Comparison of ENCODE assay signal across 10 cellular contexts in genomic region chr22:24433001-24433867, GRCh38. TPM values are rescaled to one million over a fixed set of nuclear protein-coding genes. Genes with fewer than 3 reads are reported as not detected.
DNase-seq lines count a peak whose midpoint lies in the region; ATAC-seq and TF ChIP-seq lines count a peak whose summit lies in the region.
"Had no signal": no experiment of that assay in that cellular context is flagged by ENCODE, and none has a peak within 500 bp of the region (broad histone marks: within the 10 kb centered on the region; RNA-seq: fewer than 3 reads in every experiment).

No MANE protein-coding gene starts in this region.

- H3K27me3 ChIP-seq in heart left ventricle (no peaks in the 10 kb centered on the region), lower lobe of right lung (ENCODE audit: low read depth) (no peaks in the 10 kb centered on the region), transverse colon (no peaks in the 10 kb centered on the region)
- H3K27me3 ChIP-seq: BE2C had no signal

- DNase-seq in heart left ventricle (peak in 3 of 5 donors; percentile 25 to 62 (median 29)), cardiac septum (ENCODE audit: low spot score) (no peak), lower lobe of right lung (no peak), transverse colon (no peak), GF-D8 (lab: John Stamatoyannopoulos, UW) (no peak), NCI-H748 (lab: John Stamatoyannopoulos, UW; ENCODE audit: unreplicated experiment) (no peak)
- DNase-seq in stimulated activated CD4-positive, alpha-beta T cell treated with anti-CD3 and anti-CD28 coated beads, Interleukin-1b, Interleukin-23, amount 100 ng/mL, for 48 hours: no peak
- DNase-seq: NCI-H2029 had no signal

- H3K4me1 ChIP-seq in heart left ventricle (peaks cover 6 to 92% (median 67%) of the 10 kb centered on the region in 12 donors), lower lobe of right lung (peaks cover 84% of the 10 kb centered on the region), transverse colon (peaks cover 24 to 59% (median 31%) of the 10 kb centered on the region in 4 donors)

- peak overlapping the region; percentile 100 for H3K27ac Mint-ChIP-seq in activated T-helper 17 cell treated with anti-CD3 and anti-CD28 coated beads, Interleukin-2, amount 50 U/mL, for 72 hours

- ATAC-seq in heart left ventricle (no peak), lower lobe of right lung (no peak)
- no peak for ATAC-seq in activated T-helper 17 cell treated with anti-CD3 and anti-CD28 coated beads, Interleukin-2, amount 50 U/mL, for 72 hours (replicated peaks)

- in situ Hi-C loops in transverse colon (cut with MboI; ENCODE audit: low pct_ligation_motif_present in 1 of 4, low pct_unique_long_range_greater_than_20kb in 1 of 4, low sequenced_read_pairs in 3 of 4): no loop called here

- H3K36me3 Mint-ChIP-seq in activated T-helper 17 cell treated with anti-CD3 and anti-CD28 coated beads, Interleukin-2, amount 50 U/mL, for 72 hours (ENCODE audit: low read depth): peaks cover 74% of the 10 kb centered on the region

- H3K9me3 ChIP-seq in heart left ventricle (no peaks in the 10 kb centered on the region), lower lobe of right lung (no peaks in the 10 kb centered on the region), transverse colon (no peaks in the 10 kb centered on the region)
- H3K9me3 ChIP-seq: BE2C had no signal

- no peak for TF ChIP-seq EP300 in transverse colon (IDR thresholded peaks at IDR 0.05; ENCODE audit: low read depth)

- TF ChIP-seq CTCF in heart left ventricle (IDR thresholded peaks at IDR 0.05) (no peak), lower lobe of right lung (IDR thresholded peaks at IDR 0.05) (no peak), transverse colon (IDR thresholded peaks at IDR 0.05) (no peak)

- H3K4me1 Mint-ChIP-seq in activated T-helper 17 cell treated with anti-CD3 and anti-CD28 coated beads, Interleukin-2, amount 50 U/mL, for 72 hours: peaks cover 30% of the 10 kb centered on the region

- 91 to 95% (median 94%) methylated on average over 26 to 36 of the region's 36 CpGs for WGBS in heart left ventricle, 4 donors
- 89 to 90% methylated on average over 2 to 36 of the region's 36 CpGs for WGBS in transverse colon (ENCODE audit: low coverage in 1 of 2), 2 donors

- H3K9me3 Mint-ChIP-seq in activated T-helper 17 cell treated with anti-CD3 and anti-CD28 coated beads, Interleukin-2, amount 50 U/mL, for 72 hours: no peaks in the 10 kb centered on the region

- peaks cover 0 to 10% (median 0%) of the 10 kb centered on the region in 9 donors for H3K36me3 ChIP-seq in heart left ventricle
- no peaks in the 10 kb centered on the region for H3K36me3 ChIP-seq in lower lobe of right lung
- no peaks in the 10 kb centered on the region for H3K36me3 ChIP-seq in transverse colon
- H3K36me3 ChIP-seq: BE2C had no signal

- no peak for TF ChIP-seq POLR2A in heart left ventricle (IDR thresholded peaks at IDR 0.05)
- TF ChIP-seq POLR2A in transverse colon (IDR thresholded peaks at IDR 0.05): no peak

- H3K4me3 Mint-ChIP-seq in activated T-helper 17 cell treated with anti-CD3 and anti-CD28 coated beads, Interleukin-2, amount 50 U/mL, for 72 hours: peak overlapping the region; percentile 97

- no peak overlapping the region for H3K4me3 ChIP-seq in heart left ventricle
- H3K4me3 ChIP-seq in lower lobe of right lung: no peak overlapping the region
- no peak overlapping the region for H3K4me3 ChIP-seq in transverse colon

- no peaks in the 10 kb centered on the region for H3K27me3 Mint-ChIP-seq in activated T-helper 17 cell treated with anti-CD3 and anti-CD28 coated beads, Interleukin-2, amount 50 U/mL, for 72 hours

- intact Hi-C loops in heart left ventricle (cut with DNase I): loop anchor here in 2 of 10 donors (5.0 kb wide), 1 partner anchor 49 kb away; no protein-coding TSS in a partner anchor
- intact Hi-C loops in cardiac septum (cut with DNase I): loop anchor here (5.0 kb wide), 1 partner anchor 34 kb away; no protein-coding TSS in a partner anchor
- intact Hi-C loops in lower lobe of right lung (cut with DNase I): no loop called here
- intact Hi-C loops in transverse colon (cut with DNase I; ENCODE audit: low total_unique reads): no loop called here

- H3K27ac ChIP-seq in heart left ventricle (peak overlapping the region in 11 of 12 donors; percentile 30 to 82 (median 68)), lower lobe of right lung (peak overlapping the region; percentile 65), transverse colon (peak overlapping the region; percentile 42 to 79 (median 66))

RNA-seq across cellular contexts. Expression of gene ADORA2A, which starts 5.8 kb away (rescaled TPM):
- total RNA-seq in heart left ventricle (10 to 100 TPM in 1 of 9 donors, 1 to 10 TPM in 8; 1.5 to 12.1 (median 4.5) TPM), cardiac septum (5.3 TPM), lower lobe of right lung (16.0 TPM), transverse colon (1 to 10 TPM in 3 of 4 donors, not detected in 1; 3.0 to 6.2 (median 3.0) TPM)
- polyA plus RNA-seq in heart left ventricle: 1 to 10 TPM; 3.9 to 5.5 TPM
- 10 to 100 TPM; 25.9 to 47.8 TPM for total RNA-seq in activated T-helper 17 cell treated with anti-CD3 and anti-CD28 coated beads, Interleukin-2, amount 50 U/mL, for 72 hours

Comparison
In these comparisons a context has a peak if more than half of its experiments do, and no peak if none do; other contexts are left out.
1. DNase-seq: peak in heart left ventricle (3 of 5); none in cardiac septum (single experiment), lower lobe of right lung (single experiment), transverse colon (single experiment), GF-D8 (single experiment), NCI-H748 (single experiment) and stimulated activated CD4-positive, alpha-beta T cell treated with anti-CD3 and anti-CD28 coated beads, Interleukin-1b, Interleukin-23, amount 100 ng/mL, for 48 hours (single experiment).
2. Peak in every context shown above with its lines, with median percentiles within 50 percentile points of each other: H3K27ac ChIP-seq.